In genomic region chr15:90666135-90666909, GRCh38 we compare ENCODE assay signal across 1 cellular context.
TF ChIP-seq lines count a peak whose summit lies in the region.

No MANE protein-coding gene starts in this region.

TF ChIP-seq in GM23338, 12 proteins besides CTCF, POLR2A, EP300 and RAD21 (continued from another document):
- TF ChIP-seq, protein P1, sequence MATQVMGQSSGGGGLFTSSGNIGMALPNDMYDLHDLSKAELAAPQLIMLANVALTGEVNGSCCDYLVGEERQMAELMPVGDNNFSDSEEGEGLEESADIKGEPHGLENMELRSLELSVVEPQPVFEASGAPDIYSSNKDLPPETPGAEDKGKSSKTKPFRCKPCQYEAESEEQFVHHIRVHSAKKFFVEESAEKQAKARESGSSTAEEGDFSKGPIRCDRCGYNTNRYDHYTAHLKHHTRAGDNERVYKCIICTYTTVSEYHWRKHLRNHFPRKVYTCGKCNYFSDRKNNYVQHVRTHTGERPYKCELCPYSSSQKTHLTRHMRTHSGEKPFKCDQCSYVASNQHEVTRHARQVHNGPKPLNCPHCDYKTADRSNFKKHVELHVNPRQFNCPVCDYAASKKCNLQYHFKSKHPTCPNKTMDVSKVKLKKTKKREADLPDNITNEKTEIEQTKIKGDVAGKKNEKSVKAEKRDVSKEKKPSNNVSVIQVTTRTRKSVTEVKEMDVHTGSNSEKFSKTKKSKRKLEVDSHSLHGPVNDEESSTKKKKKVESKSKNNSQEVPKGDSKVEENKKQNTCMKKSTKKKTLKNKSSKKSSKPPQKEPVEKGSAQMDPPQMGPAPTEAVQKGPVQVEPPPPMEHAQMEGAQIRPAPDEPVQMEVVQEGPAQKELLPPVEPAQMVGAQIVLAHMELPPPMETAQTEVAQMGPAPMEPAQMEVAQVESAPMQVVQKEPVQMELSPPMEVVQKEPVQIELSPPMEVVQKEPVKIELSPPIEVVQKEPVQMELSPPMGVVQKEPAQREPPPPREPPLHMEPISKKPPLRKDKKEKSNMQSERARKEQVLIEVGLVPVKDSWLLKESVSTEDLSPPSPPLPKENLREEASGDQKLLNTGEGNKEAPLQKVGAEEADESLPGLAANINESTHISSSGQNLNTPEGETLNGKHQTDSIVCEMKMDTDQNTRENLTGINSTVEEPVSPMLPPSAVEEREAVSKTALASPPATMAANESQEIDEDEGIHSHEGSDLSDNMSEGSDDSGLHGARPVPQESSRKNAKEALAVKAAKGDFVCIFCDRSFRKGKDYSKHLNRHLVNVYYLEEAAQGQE (IDR thresholded peaks at IDR 0.05; ENCODE audit: unreplicated experiment) = no peak
- TF ChIP-seq STAT1 (IDR thresholded peaks at IDR 0.05; ENCODE audit: unreplicated experiment) = no peak
